15 cellular contexts compared by ENCODE assay signal in the genomic region with DNA sequence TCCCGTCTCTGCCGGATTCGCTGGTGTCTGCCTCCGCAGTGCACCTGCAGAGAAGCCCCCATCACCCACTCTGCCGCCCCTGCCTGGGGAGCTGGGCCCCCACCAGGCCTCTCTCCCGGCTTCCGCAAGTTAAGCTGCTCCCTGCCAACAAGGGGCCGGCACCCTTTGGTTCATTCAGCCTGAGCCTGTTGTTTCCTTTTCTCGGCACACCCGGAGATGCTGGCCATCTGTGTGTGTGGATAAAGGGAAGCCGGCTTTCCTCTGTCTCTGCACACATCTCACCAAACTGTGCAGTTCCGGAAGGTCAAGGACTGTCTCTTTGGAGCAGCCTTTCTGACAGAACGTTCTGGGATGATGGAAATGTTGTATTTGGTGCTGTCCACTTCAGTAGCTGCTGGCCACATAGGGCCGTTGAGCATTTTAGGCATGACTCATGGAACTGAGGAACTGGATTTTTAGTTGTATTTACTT. TPM values are rescaled to one million over a fixed set of nuclear protein-coding genes. Genes with fewer than 3 reads are reported as not detected.
DNase-seq lines count a peak whose midpoint lies in the region; ATAC-seq, FAIRE-seq and TF ChIP-seq lines count a peak whose summit lies in the region.
"Had no signal": no experiment of that assay in that cellular context is flagged by ENCODE, and none has a peak within 500 bp of the region (broad histone marks: within the 10 kb centered on the region; RNA-seq: fewer than 3 reads in every experiment).

No MANE protein-coding gene starts in this region.

- intact Hi-C loops in Right ventricle myocardium superior (cut with DNase I) (no loop called here), cardiac septum (cut with DNase I) (no loop called here), upper lobe of right lung (cut with DNase I) (no loop called here)

- no peaks in the 10 kb centered on the region for H3K27me3 Mint-ChIP-seq in astrocyte (ENCODE audit: low read depth, unreplicated experiment)
- H3K27me3 Mint-ChIP-seq: activated CD4-positive, alpha-beta memory T cell treated with anti-CD3 and anti-CD28 coated beads for 36 hours; type B pancreatic cell had no signal

- H3K27me3 ChIP-seq in astrocyte (ENCODE audit: insufficient read depth, low read length): no peaks in the 10 kb centered on the region
- H3K27me3 ChIP-seq in upper lobe of right lung: no peaks in the 10 kb centered on the region

- H3K4me1 Mint-ChIP-seq in astrocyte (ENCODE audit: low read depth, unreplicated experiment): peaks cover 25% of the 10 kb centered on the region

- peak overlapping the region; percentile 62 for H3K27ac Mint-ChIP-seq in astrocyte (ENCODE audit: unreplicated experiment)
- H3K27ac Mint-ChIP-seq: activated CD4-positive, alpha-beta memory T cell treated with anti-CD3 and anti-CD28 coated beads for 36 hours; T-helper 1 cell treated with Interleukin-12 subunit alpha and Interleukin-12 subunit beta and Interleukin-4 antibody, amounts not matched to agents 30 μg/mL and 1 μg/mL, for 36 hours; type B pancreatic cell had no signal

- H3K27ac ChIP-seq in astrocyte (ENCODE audit: low read depth, low read length) (no peak overlapping the region), upper lobe of right lung (no peak overlapping the region)

- H3K36me3 Mint-ChIP-seq in astrocyte (ENCODE audit: low read depth, unreplicated experiment): no peaks in the 10 kb centered on the region
- H3K36me3 Mint-ChIP-seq: activated CD4-positive, alpha-beta memory T cell treated with anti-CD3 and anti-CD28 coated beads for 36 hours; type B pancreatic cell had no signal

- H3K4me1 ChIP-seq in astrocyte (ENCODE audit: insufficient read depth, low read length) (peaks cover 34% of the 10 kb centered on the region), upper lobe of right lung (peaks cover 10% of the 10 kb centered on the region)

- H3K4me2 ChIP-seq in astrocyte (ENCODE audit: low read length): peak overlapping the region; percentile 64

- H3K36me3 ChIP-seq in astrocyte (ENCODE audit: insufficient read depth, low read length) (no peaks in the 10 kb centered on the region), upper lobe of right lung (no peaks in the 10 kb centered on the region)

- H3K4me3 ChIP-seq in astrocyte (ENCODE audit: insufficient read depth, low read depth, low read length) (no peak overlapping the region), upper lobe of right lung (no peak overlapping the region)

- no peak for TF ChIP-seq CTCF in astrocyte (IDR thresholded peaks at IDR 0.05; ENCODE audit: insufficient read depth, low read depth, low read length)
- no peak for TF ChIP-seq CTCF in upper lobe of right lung (IDR thresholded peaks at IDR 0.05)

- H3K4me3 Mint-ChIP-seq in astrocyte (ENCODE audit: unreplicated experiment): no peak overlapping the region
- H3K4me3 Mint-ChIP-seq: activated CD4-positive, alpha-beta memory T cell treated with anti-CD3 and anti-CD28 coated beads for 36 hours; T-helper 1 cell treated with Interleukin-12 subunit alpha and Interleukin-12 subunit beta and Interleukin-4 antibody, amounts not matched to agents 30 μg/mL and 1 μg/mL, for 36 hours; type B pancreatic cell had no signal

- ATAC-seq in Right ventricle myocardium superior (ENCODE audit: poor library complexity): no peak
- peak; percentile 40 for ATAC-seq in upper lobe of right lung
- ATAC-seq in GM21423 (IDR thresholded peaks at IDR 0.05; ENCODE audit: unreplicated experiment): no peak

- peaks cover 99% of the 10 kb centered on the region for H3K79me2 ChIP-seq in astrocyte (ENCODE audit: insufficient read depth, low read length)

- no peak for FAIRE-seq in astrocyte (lab: Jason Lieb, UNC)
- FAIRE-seq: H1 had no signal

- peaks cover 91% of the 10 kb centered on the region for H4K20me1 ChIP-seq in astrocyte (ENCODE audit: insufficient read depth, low read length)

- H3K9me3 ChIP-seq in astrocyte (ENCODE audit: insufficient read depth, low read depth, low read length) (no peaks in the 10 kb centered on the region), upper lobe of right lung (no peaks in the 10 kb centered on the region)

- H3K9ac ChIP-seq in astrocyte (ENCODE audit: low read length): peak overlapping the region; percentile 39

- DNase-seq in Right ventricle myocardium superior (peak; percentile 39), cardiac septum (ENCODE audit: low spot score) (no peak), astrocyte (ENCODE audit: low read depth) (peak; percentile 52), iris pigment epithelial cell (ENCODE audit: low read depth) (peak; percentile 62), upper lobe of right lung (no peak), NCI-H748 treated with DMSO at 0.1 percent for 48 hours (lab: John Stamatoyannopoulos, UW) (no peak)
- DNase-seq in effector CD4-positive, alpha-beta T cell: no peak
- DNase-seq: ACHN; activated CD4-positive, alpha-beta memory T cell treated with anti-CD3 and anti-CD28 coated beads for 36 hours; activated naive CD4-positive, alpha-beta T cell treated with Interleukin-2 at 50 U/mL for 16 hours; NCI-H226 had no signal

- H3K9me3 Mint-ChIP-seq in astrocyte (ENCODE audit: unreplicated experiment): no peaks in the 10 kb centered on the region
- H3K9me3 Mint-ChIP-seq: activated CD4-positive, alpha-beta memory T cell treated with anti-CD3 and anti-CD28 coated beads for 36 hours; T-helper 1 cell treated with Interleukin-12 subunit alpha and Interleukin-12 subunit beta and Interleukin-4 antibody, amounts not matched to agents 30 μg/mL and 1 μg/mL, for 36 hours; type B pancreatic cell had no signal

- H2AFZ ChIP-seq in astrocyte (ENCODE audit: low read depth, low read length): no peak overlapping the region

RNA-seq across cellular contexts. Expression of a gene that starts 6.8 kb away (rescaled TPM):
- total RNA-seq in Right ventricle myocardium superior (61.4 TPM), cardiac septum (71.4 TPM), astrocyte (85.5 and 92.4 TPM in 2 replicates), upper lobe of right lung (77.3 TPM)

RNA-seq across cellular contexts. Expression of a gene that starts 34.7 kb away (rescaled TPM):
- total RNA-seq in Right ventricle myocardium superior (30.6 TPM), cardiac septum (26.2 TPM), astrocyte (122 and 143 TPM in 2 replicates), upper lobe of right lung (44.8 TPM)

RNA-seq across cellular contexts. Expression of a gene that starts 58.5 kb away (rescaled TPM):
- total RNA-seq in Right ventricle myocardium superior (33.6 TPM), cardiac septum (31.7 TPM), astrocyte (36.3 and 42.7 TPM in 2 replicates), upper lobe of right lung (67.2 TPM)

RNA-seq across cellular contexts. Expression of a gene that starts 59.8 kb away (rescaled TPM):
- total RNA-seq in Right ventricle myocardium superior (7.1 TPM), cardiac septum (14.9 TPM), astrocyte (21.4 and 23.3 TPM in 2 replicates), upper lobe of right lung (19.2 TPM)

Comparison
In these comparisons a context has a peak if more than half of its experiments do, and no peak if none do; other contexts are left out.
1. DNase-seq: peak in Right ventricle myocardium superior (single experiment), astrocyte (single experiment) and iris pigment epithelial cell (single experiment); none in cardiac septum (single experiment), upper lobe of right lung (single experiment), effector CD4-positive, alpha-beta T cell (single experiment) and NCI-H748 treated with DMSO at 0.1 percent for 48 hours (single experiment).